Comparison of ENCODE assay signal across 23 cellular contexts in genomic region chr9:35568196-35568595, GRCh38. TPM values are rescaled to one million over a fixed set of nuclear protein-coding genes. Genes with fewer than 3 reads are reported as not detected.
DNase-seq lines count a peak whose midpoint lies in the region; ATAC-seq, FAIRE-seq and TF ChIP-seq lines count a peak whose summit lies in the region.
"Had no signal": no experiment of that assay in that cellular context is flagged by ENCODE, and none has a peak within 500 bp of the region (broad histone marks: within the 10 kb centered on the region; RNA-seq: fewer than 3 reads in every experiment).

No MANE protein-coding gene starts in this region.

- no peak overlapping the region for H3K27ac Mint-ChIP-seq in stimulated activated effector memory CD8-positive, alpha-beta T cell treated with anti-CD3 and anti-CD28 coated beads, Interleukin-12 subunit alpha, Interleukin-12 subunit beta, amount 100 ng/mL, for 72 hours
- H3K27ac Mint-ChIP-seq: T-helper 1 cell treated with Interleukin-12 subunit alpha and Interleukin-12 subunit beta and Interleukin-4 antibody, amounts not matched to agents 30 μg/mL and 1 μg/mL, for 36 hours had no signal

- H3K4me3 Mint-ChIP-seq in stimulated activated effector memory CD8-positive, alpha-beta T cell treated with anti-CD3 and anti-CD28 coated beads, Interleukin-12 subunit alpha, Interleukin-12 subunit beta, amount 100 ng/mL, for 72 hours: no peak overlapping the region
- H3K4me3 Mint-ChIP-seq: T-helper 1 cell treated with Interleukin-12 subunit alpha and Interleukin-12 subunit beta and Interleukin-4 antibody, amounts not matched to agents 30 μg/mL and 1 μg/mL, for 36 hours had no signal

- H3K36me3 ChIP-seq in Karpas-422 (ENCODE audit: insufficient read depth, low read length): no peaks in the 10 kb centered on the region
- H3K36me3 ChIP-seq in skeletal muscle tissue (ENCODE audit: control insufficient read depth in 3 of 3, insufficient read depth in 3 of 3, low read length in 3 of 3): no peaks in the 10 kb centered on the region
- H3K36me3 ChIP-seq: BE2C, HAP-1 had no signal

- H3K4me1 ChIP-seq in Karpas-422 (ENCODE audit: low read length) (no peaks in the 10 kb centered on the region), skeletal muscle tissue (ENCODE audit: control insufficient read depth in 3 of 3, insufficient read depth in 3 of 3, low read length in 3 of 3) (peaks cover 30 to 49% (median 34%) of the 10 kb centered on the region in 3 donors)
- H3K4me1 ChIP-seq: BE2C, HAP-1 had no signal

- H3K9me3 ChIP-seq in Karpas-422 (ENCODE audit: low read length) (no peaks in the 10 kb centered on the region), skeletal muscle tissue (ENCODE audit: control insufficient read depth in 3 of 3, low read length in 3 of 3) (no peaks in the 10 kb centered on the region)
- H3K9me3 ChIP-seq: BE2C, HAP-1 had no signal

- H2AFZ ChIP-seq in Karpas-422 (ENCODE audit: low read length): no peak overlapping the region

- no peak overlapping the region for H3K4me2 ChIP-seq in Karpas-422 (ENCODE audit: low read depth, low read length, poor library complexity, severe bottlenecking)

- no peaks in the 10 kb centered on the region for H3K9me3 Mint-ChIP-seq in stimulated activated effector memory CD8-positive, alpha-beta T cell treated with anti-CD3 and anti-CD28 coated beads, Interleukin-12 subunit alpha, Interleukin-12 subunit beta, amount 100 ng/mL, for 72 hours
- H3K9me3 Mint-ChIP-seq: T-helper 1 cell treated with Interleukin-12 subunit alpha and Interleukin-12 subunit beta and Interleukin-4 antibody, amounts not matched to agents 30 μg/mL and 1 μg/mL, for 36 hours had no signal

- no peak overlapping the region for H3K27ac ChIP-seq in Karpas-422 (ENCODE audit: low read length)
- no peak overlapping the region for H3K27ac ChIP-seq in coronary artery
- peak overlapping the region; percentile 62 for H3K27ac ChIP-seq in skeletal muscle tissue (ENCODE audit: low read depth, low read length)

- FAIRE-seq in GM12891 (lab: Jason Lieb, UNC): no peak
- FAIRE-seq: A204.1, HTR-8/SVneo had no signal

- H3K79me2 ChIP-seq in Karpas-422 (ENCODE audit: low read length): no peaks in the 10 kb centered on the region

- H3K4me1 Mint-ChIP-seq in stimulated activated effector memory CD8-positive, alpha-beta T cell treated with anti-CD3 and anti-CD28 coated beads, Interleukin-12 subunit alpha, Interleukin-12 subunit beta, amount 100 ng/mL, for 72 hours: peaks cover 59% of the 10 kb centered on the region

- DNase-seq in EH (ENCODE audit: low read depth) (peak; percentile 24), Karpas-422 (peak; percentile 6), coronary artery (ENCODE audit: low spot score) (peak; percentile 56), AML-193 (lab: John Stamatoyannopoulos, UW) (no peak), GM12891 (ENCODE audit: insufficient read length, low spot score) (no peak)
- no peak for DNase-seq in stimulated activated effector memory CD8-positive, alpha-beta T cell treated with anti-CD3 and anti-CD28 coated beads, Interleukin-12 subunit alpha, Interleukin-12 subunit beta, amount 100 ng/mL, for 72 hours (ENCODE audit: low spot score in 2 of 2)
- DNase-seq: BE2C; DMS79; IMR-90; MM.1S; NCI-H1092; NCI-H1436; NCI-H187 treated with DMSO at 0.1 percent for 48 hours; NCI-H2227 treated with DMSO at 0.1 percent for 48 hours; NCI-H510A; NK-92 treated with Interleukin-12 subunit alpha and Interleukin-12 subunit beta, amount 100 ng/mL, for 24 hours; OCI-M1 had no signal

- H3K4me3 ChIP-seq in Karpas-422 (ENCODE audit: low read length) (no peak overlapping the region), coronary artery (no peak overlapping the region), skeletal muscle tissue (ENCODE audit: low read length in 3 of 3) (no peak overlapping the region)
- H3K4me3 ChIP-seq: HAP-1 had no signal

- H4K20me1 ChIP-seq in Karpas-422 (ENCODE audit: insufficient read depth, low read depth, low read length): no peaks in the 10 kb centered on the region

- no peaks in the 10 kb centered on the region for H3K9me2 ChIP-seq in Karpas-422 (replicated peaks; ENCODE audit: insufficient read depth, low read length)

- no peak for TF ChIP-seq CTCF in coronary artery (IDR thresholded peaks at IDR 0.05)

- H3K9ac ChIP-seq in Karpas-422 (ENCODE audit: low read length) (no peak overlapping the region), skeletal muscle tissue (ENCODE audit: low read depth in 1 of 3, low read length in 3 of 3) (no peak overlapping the region)

- H3K27me3 ChIP-seq in Karpas-422 (ENCODE audit: low read length) (no peaks in the 10 kb centered on the region), skeletal muscle tissue (ENCODE audit: control insufficient read depth in 3 of 3, insufficient read depth in 3 of 3, low read length in 3 of 3) (no peaks in the 10 kb centered on the region)
- H3K27me3 ChIP-seq: BE2C had no signal

- peaks cover 7% of the 10 kb centered on the region for H3K36me3 Mint-ChIP-seq in stimulated activated effector memory CD8-positive, alpha-beta T cell treated with anti-CD3 and anti-CD28 coated beads, Interleukin-12 subunit alpha, Interleukin-12 subunit beta, amount 100 ng/mL, for 72 hours

- no peak for TF ChIP-seq POLR2A in GM12891 (IDR thresholded peaks at IDR 0.05; ENCODE audit: low read depth, low read length)

- no peak for ATAC-seq in stimulated activated effector memory CD8-positive, alpha-beta T cell treated with anti-CD3 and anti-CD28 coated beads, Interleukin-12 subunit alpha, Interleukin-12 subunit beta, amount 100 ng/mL, for 72 hours
- ATAC-seq: Right ventricle myocardium inferior had no signal

TF ChIP-seq in GM12891, 5 proteins besides CTCF, POLR2A, EP300 and RAD21:
- TF ChIP-seq TAF1 (IDR thresholded peaks at IDR 0.05; ENCODE audit: low read depth, low read length): no peak
- no peak for TF ChIP-seq POU2F2 (IDR thresholded peaks at IDR 0.05; ENCODE audit: low read depth, low read length)

RNA-seq across cellular contexts. Expression of gene TESK1, which starts 36.9 kb away (rescaled TPM):
- total RNA-seq in Karpas-422 (2014; rRNA removed; shearing (Covaris generic); ENCODE audit: low replicate concordance): 20.2 and 30.6 TPM in 2 replicates
- 8.4 TPM for total RNA-seq in skeletal muscle tissue
- polyA plus RNA-seq in GM12891 (2012; ENCODE audit: low read depth, missing spikeins): 12.7 TPM

RNA-seq across cellular contexts. Expression of gene CD72, which starts 50.0 kb away (rescaled TPM):
- 5.6 and 7.8 TPM in 2 replicates for total RNA-seq in Karpas-422 (2014; rRNA removed; shearing (Covaris generic); ENCODE audit: low replicate concordance)
- total RNA-seq in skeletal muscle tissue: 2.1 TPM
- 19.0 TPM for polyA plus RNA-seq in GM12891 (2012; ENCODE audit: low read depth, missing spikeins)

Comparison
In these comparisons a context has a peak if more than half of its experiments do, and no peak if none do; other contexts are left out.
1. DNase-seq: peak in EH (single experiment), Karpas-422 (single experiment) and coronary artery (single experiment); none in AML-193 (0 of 2), stimulated activated effector memory CD8-positive, alpha-beta T cell treated with anti-CD3 and anti-CD28 coated beads, Interleukin-12 subunit alpha, Interleukin-12 subunit beta, amount 100 ng/mL, for 72 hours (0 of 2) and GM12891 (single experiment).